In the genomic region with DNA sequence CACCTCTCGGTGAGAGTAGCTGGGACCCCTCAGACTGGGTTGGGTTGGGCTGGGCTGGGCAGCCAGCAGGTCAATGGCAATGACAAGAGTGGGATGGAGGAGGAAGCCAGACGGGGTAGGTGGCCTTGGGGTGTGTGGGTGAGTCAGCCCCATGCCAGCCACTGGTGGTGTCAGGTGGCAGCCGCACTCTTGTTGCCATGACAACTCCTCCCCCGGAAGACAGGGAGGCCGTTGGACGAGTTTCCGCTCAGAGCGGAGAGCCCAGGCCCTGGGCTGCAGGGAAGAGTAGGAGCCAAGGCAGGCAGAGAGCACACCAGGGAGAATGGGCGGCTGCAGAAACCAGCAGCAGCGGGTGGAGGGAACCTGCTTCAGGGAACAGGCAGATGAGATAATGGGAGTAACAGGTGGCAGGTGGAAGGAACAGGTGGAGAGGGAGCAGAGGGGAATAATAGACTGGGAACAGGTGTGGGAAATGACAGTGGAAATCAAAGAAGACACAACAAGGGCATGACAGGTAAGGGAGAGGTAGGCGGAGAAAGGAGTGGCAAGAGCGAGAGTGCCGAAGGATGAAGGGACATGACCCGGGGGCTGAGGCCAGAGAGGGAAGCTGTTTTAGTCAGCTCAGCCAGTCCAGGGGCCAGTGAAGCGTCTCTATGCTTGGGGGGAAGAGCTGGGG, we compare ENCODE assay signal across 1 cellular context.
TF ChIP-seq lines count a peak whose summit lies in the region.

No MANE protein-coding gene starts in this region.

TF ChIP-seq in HepG2, 621 proteins besides CTCF, POLR2A, EP300 and RAD21 (continued from another document and continues in another):
- TF ChIP-seq ZMYM4 (CRISPR knock-in tag; IDR thresholded peaks at IDR 0.05), result no peak
- peak; percentile 70 for TF ChIP-seq ELF3 (CRISPR knock-in tag; IDR thresholded peaks at IDR 0.05)
- no peak for TF ChIP-seq MLLT10 (CRISPR knock-in tag; IDR thresholded peaks at IDR 0.05)
- no peak for TF ChIP-seq TARDBP (CRISPR knock-in tag; IDR thresholded peaks at IDR 0.05)
- TF ChIP-seq E2F2 (CRISPR knock-in tag; IDR thresholded peaks at IDR 0.05; ENCODE audit: borderline replicate concordance), result no peak
- peak; percentile 96 for TF ChIP-seq FOSL2 (CRISPR knock-in tag; IDR thresholded peaks at IDR 0.05)
- no peak for TF ChIP-seq ZNF318 (CRISPR knock-in tag; IDR thresholded peaks at IDR 0.05)
- no peak; the same call in 1 of the 2 replicates for TF ChIP-seq ARID4A (CRISPR knock-in tag; IDR thresholded peaks at IDR 0.05; ENCODE audit: borderline replicate concordance)
- no peak for TF ChIP-seq IKZF1 (IDR thresholded peaks at IDR 0.05)
- TF ChIP-seq FUBP1 (CRISPR knock-in tag; IDR thresholded peaks at IDR 0.05; ENCODE audit: borderline replicate concordance), result no peak
- peak; percentile 31; the same call in 1 of the 2 replicates for TF ChIP-seq RARA (CRISPR knock-in tag; IDR thresholded peaks at IDR 0.05)
- no peak for TF ChIP-seq STAG1 (CRISPR knock-in tag; IDR thresholded peaks at IDR 0.05)
- peak; percentile 18; the same call in 1 of the 2 replicates for TF ChIP-seq SP5 (CRISPR knock-in tag; IDR thresholded peaks at IDR 0.05; ENCODE audit: borderline replicate concordance, low read depth)
- no peak for TF ChIP-seq FOXM1 (CRISPR knock-in tag; IDR thresholded peaks at IDR 0.05)
- TF ChIP-seq, protein P1, sequence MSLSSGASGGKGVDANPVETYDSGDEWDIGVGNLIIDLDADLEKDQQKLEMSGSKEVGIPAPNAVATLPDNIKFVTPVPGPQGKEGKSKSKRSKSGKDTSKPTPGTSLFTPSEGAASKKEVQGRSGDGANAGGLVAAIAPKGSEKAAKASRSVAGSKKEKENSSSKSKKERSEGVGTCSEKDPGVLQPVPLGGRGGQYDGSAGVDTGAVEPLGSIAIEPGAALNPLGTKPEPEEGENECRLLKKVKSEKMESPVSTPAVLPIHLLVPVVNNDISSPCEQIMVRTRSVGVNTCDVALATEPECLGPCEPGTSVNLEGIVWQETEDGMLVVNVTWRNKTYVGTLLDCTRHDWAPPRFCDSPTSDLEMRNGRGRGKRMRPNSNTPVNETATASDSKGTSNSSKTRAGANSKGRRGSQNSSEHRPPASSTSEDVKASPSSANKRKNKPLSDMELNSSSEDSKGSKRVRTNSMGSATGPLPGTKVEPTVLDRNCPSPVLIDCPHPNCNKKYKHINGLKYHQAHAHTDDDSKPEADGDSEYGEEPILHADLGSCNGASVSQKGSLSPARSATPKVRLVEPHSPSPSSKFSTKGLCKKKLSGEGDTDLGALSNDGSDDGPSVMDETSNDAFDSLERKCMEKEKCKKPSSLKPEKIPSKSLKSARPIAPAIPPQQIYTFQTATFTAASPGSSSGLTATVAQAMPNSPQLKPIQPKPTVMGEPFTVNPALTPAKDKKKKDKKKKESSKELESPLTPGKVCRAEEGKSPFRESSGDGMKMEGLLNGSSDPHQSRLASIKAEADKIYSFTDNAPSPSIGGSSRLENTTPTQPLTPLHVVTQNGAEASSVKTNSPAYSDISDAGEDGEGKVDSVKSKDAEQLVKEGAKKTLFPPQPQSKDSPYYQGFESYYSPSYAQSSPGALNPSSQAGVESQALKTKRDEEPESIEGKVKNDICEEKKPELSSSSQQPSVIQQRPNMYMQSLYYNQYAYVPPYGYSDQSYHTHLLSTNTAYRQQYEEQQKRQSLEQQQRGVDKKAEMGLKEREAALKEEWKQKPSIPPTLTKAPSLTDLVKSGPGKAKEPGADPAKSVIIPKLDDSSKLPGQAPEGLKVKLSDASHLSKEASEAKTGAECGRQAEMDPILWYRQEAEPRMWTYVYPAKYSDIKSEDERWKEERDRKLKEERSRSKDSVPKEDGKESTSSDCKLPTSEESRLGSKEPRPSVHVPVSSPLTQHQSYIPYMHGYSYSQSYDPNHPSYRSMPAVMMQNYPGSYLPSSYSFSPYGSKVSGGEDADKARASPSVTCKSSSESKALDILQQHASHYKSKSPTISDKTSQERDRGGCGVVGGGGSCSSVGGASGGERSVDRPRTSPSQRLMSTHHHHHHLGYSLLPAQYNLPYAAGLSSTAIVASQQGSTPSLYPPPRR (CRISPR knock-in tag; IDR thresholded peaks at IDR 0.05; ENCODE audit: borderline replicate concordance), result no peak
- TF ChIP-seq ZNF569 (CRISPR knock-in tag; IDR thresholded peaks at IDR 0.05; ENCODE audit: borderline replicate concordance), result no peak
- no peak for TF ChIP-seq PRPF4 (IDR thresholded peaks at IDR 0.05; ENCODE audit: low read depth, low read length, poor library complexity, severe bottlenecking)
- TF ChIP-seq, protein P2, sequence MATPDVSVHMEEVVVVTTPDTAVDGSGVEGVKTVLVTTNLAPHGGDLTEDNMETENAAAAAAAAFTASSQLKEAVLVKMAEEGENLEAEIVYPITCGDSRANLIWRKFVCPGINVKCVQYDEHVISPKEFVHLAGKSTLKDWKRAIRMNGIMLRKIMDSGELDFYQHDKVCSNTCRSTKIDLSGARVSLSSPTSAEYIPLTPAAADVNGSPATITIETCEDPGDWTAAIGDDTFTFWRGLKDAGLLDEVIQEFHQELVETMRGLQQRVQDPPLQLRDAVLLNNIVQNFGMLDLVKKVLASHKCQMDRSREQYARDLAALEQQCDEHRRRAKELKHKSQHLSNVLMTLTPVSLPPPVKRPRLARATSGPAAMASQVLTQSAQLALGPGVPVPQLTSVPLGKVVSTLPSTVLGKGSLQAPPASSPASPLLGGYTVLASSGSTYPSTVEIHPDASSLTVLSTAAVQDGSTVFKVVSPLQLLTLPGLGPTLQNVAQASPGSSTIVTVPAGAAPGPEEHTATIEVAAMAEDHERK (CRISPR knock-in tag; IDR thresholded peaks at IDR 0.05; ENCODE audit: low read depth), result no peak
- no peak for TF ChIP-seq EEA1 (CRISPR knock-in tag; IDR thresholded peaks at IDR 0.05; ENCODE audit: borderline replicate concordance)
- no peak for TF ChIP-seq ZSCAN12 (CRISPR knock-in tag; IDR thresholded peaks at IDR 0.05)
- no peak for TF ChIP-seq ATAD3A (CRISPR knock-in tag; IDR thresholded peaks at IDR 0.05)
- no peak for TF ChIP-seq ZNF800 (CRISPR knock-in tag; IDR thresholded peaks at IDR 0.05)
